In genomic region chr4:152352215-152352614, GRCh38 we compare ENCODE assay signal across 1 cellular context.
TF ChIP-seq lines count a peak whose summit lies in the region.

No MANE protein-coding gene starts in this region.

TF ChIP-seq in HepG2, 621 proteins besides CTCF, POLR2A, EP300 and RAD21 (continued from another document):
- no peak for TF ChIP-seq AHDC1 (CRISPR knock-in tag; IDR thresholded peaks at IDR 0.05; ENCODE audit: borderline replicate concordance)
- TF ChIP-seq SMAD1 (CRISPR knock-in tag; IDR thresholded peaks at IDR 0.05; ENCODE audit: borderline replicate concordance, low read depth): no peak
- no peak for TF ChIP-seq ZSCAN29 (CRISPR knock-in tag; conservative IDR thresholded peaks at IDR 0.05)
- no peak for TF ChIP-seq ZKSCAN5 (CRISPR knock-in tag; IDR thresholded peaks at IDR 0.05)
- no peak for TF ChIP-seq SP5 (CRISPR knock-in tag; IDR thresholded peaks at IDR 0.05; ENCODE audit: borderline replicate concordance, low read depth)
- no peak for TF ChIP-seq ZNF3 (CRISPR knock-in tag; IDR thresholded peaks at IDR 0.05)
- TF ChIP-seq ZNF629 (CRISPR knock-in tag; conservative IDR thresholded peaks at IDR 0.05): no peak
- no peak for TF ChIP-seq MIER2 (CRISPR knock-in tag; IDR thresholded peaks at IDR 0.05)
TF ChIP-seq in HepG2: peak in this region for 0.
